Comparison of ENCODE assay signal across 22 cellular contexts in the genomic region with DNA sequence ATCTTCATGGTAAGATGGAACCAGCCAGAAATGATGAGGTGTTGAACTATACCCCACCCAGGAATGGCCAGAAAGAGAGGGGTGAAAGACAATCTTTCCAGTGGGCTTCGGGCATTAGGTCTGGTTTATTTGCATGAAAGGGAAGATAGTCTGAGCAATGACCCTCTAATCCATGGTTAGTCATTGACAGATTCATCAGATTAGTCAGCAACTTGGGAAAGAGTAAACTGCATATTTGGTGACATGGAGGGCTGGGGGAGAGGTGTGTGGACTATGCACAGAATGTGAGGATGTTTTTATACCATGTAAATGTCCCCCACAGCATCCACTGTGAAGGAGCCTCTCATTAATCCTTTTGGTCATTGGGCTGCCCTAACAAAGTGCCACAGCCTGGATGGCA. TPM values are rescaled to one million over a fixed set of nuclear protein-coding genes. Genes with fewer than 3 reads are reported as not detected.
DNase-seq lines count a peak whose midpoint lies in the region; ATAC-seq, FAIRE-seq and TF ChIP-seq lines count a peak whose summit lies in the region.
"Had no signal": no experiment of that assay in that cellular context is flagged by ENCODE, and none has a peak within 500 bp of the region (broad histone marks: within the 10 kb centered on the region; RNA-seq: fewer than 3 reads in every experiment).

No MANE protein-coding gene starts in this region.

- H3K27ac Mint-ChIP-seq in Calu3 (ENCODE audit: unreplicated experiment): peak overlapping the region; percentile 27
- H3K27ac Mint-ChIP-seq in HFFc6: peak overlapping the region; percentile 36; the same call in 1 of the 2 replicates
- no peak overlapping the region for H3K27ac Mint-ChIP-seq in nephron progenitor cell
- H3K27ac Mint-ChIP-seq: B cell, CD14-positive monocyte, GM23338 had no signal

- H3K36me3 Mint-ChIP-seq in Calu3 (ENCODE audit: insufficient read depth, unreplicated experiment): no peaks in the 10 kb centered on the region
- peaks cover 8% of the 10 kb centered on the region; the same call in 1 of the 2 replicates for H3K36me3 Mint-ChIP-seq in HFFc6 (ENCODE audit: low read depth)
- no peaks in the 10 kb centered on the region for H3K36me3 Mint-ChIP-seq in nephron progenitor cell (ENCODE audit: low read depth)
- H3K36me3 Mint-ChIP-seq: CD14-positive monocyte had no signal

- H3K4me3 Mint-ChIP-seq in Calu3 (ENCODE audit: low read depth, unreplicated experiment) (no peak overlapping the region), HFFc6 (no peak overlapping the region), nephron progenitor cell (no peak overlapping the region)
- H3K4me3 Mint-ChIP-seq: B cell, CD14-positive monocyte, GM23338 had no signal

- H3K4me1 Mint-ChIP-seq in Calu3 (ENCODE audit: low read depth, unreplicated experiment) (peaks cover 31% of the 10 kb centered on the region), HFFc6 (ENCODE audit: low read depth) (peaks cover 34% of the 10 kb centered on the region), nephron progenitor cell (peaks cover 24% of the 10 kb centered on the region)
- H3K4me1 Mint-ChIP-seq: B cell, CD14-positive monocyte had no signal

- H3K4me3 ChIP-seq in bronchial epithelial cell (ENCODE audit: low read depth, low read length) (no peak overlapping the region), coronary artery (no peak overlapping the region)
- H3K4me3 ChIP-seq: GM23338 had no signal

- no peak overlapping the region for H3K27ac ChIP-seq in coronary artery

- no peak for ATAC-seq in HG03097 (IDR thresholded peaks at IDR 0.05; ENCODE audit: low FRiP score, unreplicated experiment)
- ATAC-seq in GM21390 (IDR thresholded peaks at IDR 0.05; ENCODE audit: unreplicated experiment): no peak
- ATAC-seq: GM23338 had no signal

- CTCF ChIA-PET in Calu3 (lab: Charles Lee): no interaction called here

- no peaks in the 10 kb centered on the region for H3K36me3 ChIP-seq in bronchial epithelial cell (ENCODE audit: control insufficient read depth, insufficient read depth, low read length)

- intact Hi-C loops in Calu3 (cut with micrococcal nuclease; ENCODE audit: unreplicated experiment): loop anchor here (5.0 kb wide), 1 partner anchor 214 kb away; no protein-coding TSS in a partner anchor

- no peak for DNase-seq in Calu3
- peak; percentile 35 for DNase-seq in HFFc6
- DNase-seq in bronchial epithelial cell (ENCODE audit: low read depth): peak; percentile 42
- DNase-seq in kidney glomerular epithelial cell (lab: John Stamatoyannopoulos, UW): peak; percentile 17
- DNase-seq in coronary artery (ENCODE audit: low spot score): no peak
- no peak for DNase-seq in nephron progenitor cell
- DNase-seq: DMS79 treated with DMSO at 0.1 percent for 48 hours, MM.1S, NCI-H1048, NCI-H1417 treated with DMSO at 0.1 percent for 48 hours, NCI-H187, NCI-H446, NCI-H526 treated with DMSO at 0.1 percent for 48 hours, SIG-M5, SK-N-SH had no signal

- BruUV-seq in Calu3 (replicated peaks; lab: Mats Ljungman, UMichigan): no TSS peak

- no peak for FAIRE-seq in bronchial epithelial cell (lab: Jason Lieb, UNC)
- FAIRE-seq: A204.1, GM12891 had no signal

- H3K27me3 Mint-ChIP-seq in Calu3 (ENCODE audit: unreplicated experiment): no peaks in the 10 kb centered on the region
- peaks cover 2% of the 10 kb centered on the region; the same call in 1 of the 2 replicates for H3K27me3 Mint-ChIP-seq in HFFc6 (ENCODE audit: insufficient read depth)
- peaks cover 9% of the 10 kb centered on the region for H3K27me3 Mint-ChIP-seq in nephron progenitor cell (ENCODE audit: low read depth, poor library complexity)
- H3K27me3 Mint-ChIP-seq: B cell had no signal

- TF ChIP-seq CTCF in Calu3 (IDR thresholded peaks at IDR 0.05; ENCODE audit: unreplicated experiment): no peak
- TF ChIP-seq CTCF in HFFc6 (IDR thresholded peaks at IDR 0.05): no peak
- TF ChIP-seq CTCF in bronchial epithelial cell (IDR thresholded peaks at IDR 0.05; ENCODE audit: insufficient read depth, low read length, severe bottlenecking): no peak
- TF ChIP-seq CTCF in coronary artery (IDR thresholded peaks at IDR 0.05): no peak
- TF ChIP-seq CTCF in nephron progenitor cell (IDR thresholded peaks at IDR 0.05): no peak

- H3K9me3 Mint-ChIP-seq in Calu3 (ENCODE audit: low read depth, unreplicated experiment) (peaks cover 4% of the 10 kb centered on the region), HFFc6 (peaks cover 6% of the 10 kb centered on the region; the same call in 1 of the 2 replicates), nephron progenitor cell (peaks cover 11% of the 10 kb centered on the region)
- H3K9me3 Mint-ChIP-seq: GM23338 had no signal

- no peaks in the 10 kb centered on the region for H3K27me3 ChIP-seq in bronchial epithelial cell (ENCODE audit: control insufficient read depth, insufficient read depth, low read length)

RNA-seq across cellular contexts. Expression of a gene that starts 30.1 kb away (rescaled TPM):
- total RNA-seq in Calu3 (2022) (20.6 and 20.8 TPM in 2 replicates), bronchial epithelial cell (17.9 and 20.9 TPM in 2 replicates)
- total RNA-seq in HFFc6 (2021; fragmentation: NEBNext Ultra II Directional; extraction: Animal tissue kit (Norgen Biotek cat#: 25700)): 10 to 100 TPM; 20.0 to 25.2 (median 22.7) TPM

RNA-seq across cellular contexts. Expression of a gene that starts 49.7 kb away (rescaled TPM):
- total RNA-seq in Calu3 (2022) (379 and 434 TPM in 2 replicates), bronchial epithelial cell (967 and 985 TPM in 2 replicates)
- 1,000 to 10,000 TPM in 1 of 6 experiments, 100 to 1,000 TPM in 5; 752 to 1,001 (median 859) TPM for total RNA-seq in HFFc6 (2021; fragmentation: NEBNext Ultra II Directional; extraction: Animal tissue kit (Norgen Biotek cat#: 25700))

Comparison
In these comparisons a context has a peak if more than half of its experiments do, and no peak if none do; other contexts are left out.
1. DNase-seq: peak in HFFc6 (single experiment), bronchial epithelial cell (single experiment) and kidney glomerular epithelial cell (single experiment); none in Calu3 (single experiment), coronary artery (single experiment) and nephron progenitor cell (single experiment).